30 cellular contexts compared by ENCODE assay signal in genomic region chr2:95269036-95269680, GRCh38. TPM values are rescaled to one million over a fixed set of nuclear protein-coding genes. Genes with fewer than 3 reads are reported as not detected.
DNase-seq lines count a peak whose midpoint lies in the region; ATAC-seq, FAIRE-seq and TF ChIP-seq lines count a peak whose summit lies in the region.
"Had no signal": no experiment of that assay in that cellular context is flagged by ENCODE, and none has a peak within 500 bp of the region (broad histone marks: within the 10 kb centered on the region; RNA-seq: fewer than 3 reads in every experiment).

No MANE protein-coding gene starts in this region.

- no peak overlapping the region for H3K27ac ChIP-seq in right lobe of liver
- H3K27ac ChIP-seq in HepG2 (ENCODE audit: extremely low read length, insufficient read depth, low read length): no peak overlapping the region
- H3K27ac ChIP-seq in colonic mucosa: no peak overlapping the region
- H3K27ac ChIP-seq in neuronal stem cell (replicated peaks; ENCODE audit: low read length): no peak overlapping the region
- H3K27ac ChIP-seq in upper lobe of right lung: no peak overlapping the region
- H3K27ac ChIP-seq: BLaER1 treated with 17β-estradiol and CSF1 and Interleukin-3, amounts not matched to agents 10 nM and 100 nM; esophagus squamous epithelium; foreskin keratinocyte; heart left ventricle; HL-60; thoracic aorta had no signal

- no peak overlapping the region for H2BK12ac ChIP-seq in neuronal stem cell (ENCODE audit: low read length)

- no peak overlapping the region for H4K91ac ChIP-seq in neuronal stem cell (ENCODE audit: low read depth, low read length, poor library complexity)

- WGBS in right lobe of liver (ENCODE audit: insufficient coverage, low coverage, low lambda C conversion rate, missing lambda C conversion rate): no CpG with 5 or more reads among the region's 10 CpGs
- WGBS in HepG2 (ENCODE audit: low lambda C conversion rate): 19% methylated on average over 10 of the region's 10 CpGs
- WGBS in neuronal stem cell (ENCODE audit: extremely low coverage in 2 of 2, insufficient read length in 2 of 2, insufficient replicate concordance in 1 of 2), 2 donors: no CpG with 5 or more reads among the region's 10 CpGs

- BruUV-seq in HepG2 (replicated peaks; lab: Mats Ljungman, UMichigan): no TSS peak

- no peaks in the 10 kb centered on the region for H3K9me3 ChIP-seq in right lobe of liver
- H3K9me3 ChIP-seq in HepG2 (ENCODE audit: low read length): no peaks in the 10 kb centered on the region
- no peaks in the 10 kb centered on the region for H3K9me3 ChIP-seq in colonic mucosa
- H3K9me3 ChIP-seq in neuronal stem cell (replicated peaks in 1 of 2; ENCODE audit: control insufficient read depth in 2 of 2, insufficient read depth in 1 of 2, low read depth in 1 of 2, low read length in 2 of 2): no peaks in the 10 kb centered on the region
- no peaks in the 10 kb centered on the region for H3K9me3 ChIP-seq in upper lobe of right lung
- H3K9me3 ChIP-seq: BLaER1 treated with 17β-estradiol and CSF1 and Interleukin-3, amounts not matched to agents 10 nM and 100 nM; esophagus squamous epithelium; heart left ventricle; thoracic aorta had no signal

- no peak overlapping the region for H4K8ac ChIP-seq in neuronal stem cell (ENCODE audit: low read depth, low read length)

- CTCF ChIA-PET in HepG2 (lab: Yijun Ruan, JAX; ENCODE audit: low intra/inter-chr PET ratio, low total read pairs): no interaction called here

- no peak overlapping the region for H3K4me3 ChIP-seq in right lobe of liver
- H3K4me3 ChIP-seq in HepG2 (replicated peaks in 1 of 3; ENCODE audit: insufficient read depth in 1 of 3, low read depth in 2 of 3, low read length in 3 of 3): no peak overlapping the region
- H3K4me3 ChIP-seq in colonic mucosa: no peak overlapping the region
- no peak overlapping the region for H3K4me3 ChIP-seq in neuronal stem cell (ENCODE audit: low read length in 2 of 2)
- H3K4me3 ChIP-seq in upper lobe of right lung: no peak overlapping the region
- H3K4me3 ChIP-seq: BLaER1 treated with 17β-estradiol and CSF1 and Interleukin-3, amounts not matched to agents 10 nM and 100 nM; esophagus squamous epithelium; heart left ventricle; thoracic aorta had no signal

- no peak overlapping the region for H2BK15ac ChIP-seq in neuronal stem cell (ENCODE audit: low read length)

- H3K18ac ChIP-seq in neuronal stem cell (ENCODE audit: low read length): no peak overlapping the region

- no peaks in the 10 kb centered on the region for H4K20me1 ChIP-seq in HepG2 (ENCODE audit: insufficient read depth, low read length)
- H4K20me1 ChIP-seq: BLaER1 treated with 17β-estradiol and CSF1 and Interleukin-3, amounts not matched to agents 10 nM and 100 nM had no signal

- H2AK5ac ChIP-seq in neuronal stem cell (ENCODE audit: low read depth, low read length): peak overlapping the region; percentile 40

- POLR2A ChIA-PET in HepG2 (lab: Yijun Ruan, JAX): no interaction called here

- H2BK120ac ChIP-seq in neuronal stem cell (ENCODE audit: low read depth, low read length): no peak overlapping the region

- no peaks in the 10 kb centered on the region for H3K79me2 ChIP-seq in HepG2 (ENCODE audit: insufficient read depth, low read length)

- H3K9ac ChIP-seq in HepG2 (ENCODE audit: insufficient read depth, low read depth, low read length) (no peak overlapping the region), colonic mucosa (ENCODE audit: low read depth in 2 of 2, low read length in 2 of 2) (no peak overlapping the region), neuronal stem cell (ENCODE audit: low read depth, low read length, poor library complexity) (no peak overlapping the region)
- H3K9ac ChIP-seq: BLaER1 treated with 17β-estradiol and CSF1 and Interleukin-3, amounts not matched to agents 10 nM and 100 nM had no signal

- FAIRE-seq in HepG2 (lab: Jason Lieb, UNC): no peak
- no peak for FAIRE-seq in GM19239 (lab: Jason Lieb, UNC)
- FAIRE-seq: endometrium, GM12891, small intestine had no signal

- intact Hi-C loops in right lobe of liver (cut with DNase I) (no loop called here), HepG2 (cut with micrococcal nuclease; ENCODE audit: unreplicated experiment) (no loop called here), colonic mucosa (cut with DNase I) (no loop called here), upper lobe of right lung (cut with DNase I) (no loop called here)

- H2AFZ ChIP-seq in HepG2 (ENCODE audit: low read length): no peak overlapping the region
- no peak overlapping the region for H2AFZ ChIP-seq in neuronal stem cell (ENCODE audit: low read length)

- no peak overlapping the region for H3K14ac ChIP-seq in neuronal stem cell (ENCODE audit: low read length)

- in situ Hi-C loops in HepG2 (cut with HindIII; ENCODE audit: extremely low pct_ligation_motif_present, low pct_unique_long_range_greater_than_20kb): no loop called here

- TF ChIP-seq EP300 in HepG2 (IDR thresholded peaks at IDR 0.05; ENCODE audit: low read depth in 2 of 2, low read length in 2 of 2) (no peak), HepG2 (CRISPR knock-in tag; IDR thresholded peaks at IDR 0.05; ENCODE audit: borderline replicate concordance) (no peak)

- peaks cover 0 to 8% (median 0%) of the 10 kb centered on the region in 4 donors for H3K4me1 ChIP-seq in right lobe of liver
- H3K4me1 ChIP-seq in HepG2 (ENCODE audit: insufficient read depth, low read length): no peaks in the 10 kb centered on the region
- peaks cover 4% of the 10 kb centered on the region for H3K4me1 ChIP-seq in colonic mucosa
- H3K4me1 ChIP-seq in neuronal stem cell (ENCODE audit: control insufficient read depth in 2 of 2, insufficient read depth in 1 of 2, low read depth in 1 of 2, low read length in 2 of 2): peaks cover 11 to 12% of the 10 kb centered on the region in 2 donors
- no peaks in the 10 kb centered on the region for H3K4me1 ChIP-seq in upper lobe of right lung

- peak in 2 of 3 donors; percentile 23 to 25 for DNase-seq in right lobe of liver
- DNase-seq in HepG2 (ENCODE audit: low spot score): no peak
- peak; percentile 12 for DNase-seq in colonic mucosa
- DNase-seq in neuronal stem cell (ENCODE audit: low spot score): no peak
- DNase-seq in GM19239 (ENCODE audit: insufficient read length, low spot score): no peak
- no peak for DNase-seq in upper lobe of right lung
- no peak for DNase-seq in GDM1 (lab: John Stamatoyannopoulos, UW)
- DNase-seq: activated gamma-delta T cell treated with Interleukin-2 at 50 U/mL for 16 hours; caudate nucleus; esophagus squamous epithelium; foreskin keratinocyte; left ventricle myocardium superior; midbrain; MM.1S; NCI-H1417; NCI-H2029; NCI-H510A treated with DMSO at 0.1 percent for 48 hours; small intestine; stimulated activated naive CD4-positive, alpha-beta T cell treated with Interleukin-2 at 50 U/mL for 16 hours had no signal

- no peaks in the 10 kb centered on the region for H3K27me3 ChIP-seq in right lobe of liver
- peaks cover 14 to 46% of the 10 kb centered on the region in 2 experiments; a peak in 3 of 5 replicates for H3K27me3 ChIP-seq in HepG2 (ENCODE audit: control insufficient read depth in 1 of 2, insufficient read depth in 2 of 2, low read length in 2 of 2)
- H3K27me3 ChIP-seq in colonic mucosa: no peaks in the 10 kb centered on the region
- peaks cover 0 to 9% (median 0%) of the 10 kb centered on the region in 3 experiments for H3K27me3 ChIP-seq in neuronal stem cell (ENCODE audit: control insufficient read depth in 3 of 3, insufficient read depth in 3 of 3, low read depth in 1 of 3, low read length in 3 of 3)
- no peaks in the 10 kb centered on the region for H3K27me3 ChIP-seq in upper lobe of right lung
- H3K27me3 ChIP-seq: BLaER1 treated with 17β-estradiol and CSF1 and Interleukin-3, amounts not matched to agents 10 nM and 100 nM; esophagus squamous epithelium; foreskin keratinocyte; heart left ventricle had no signal

- no peak overlapping the region for H3K23ac ChIP-seq in neuronal stem cell (ENCODE audit: low read depth, low read length, poor library complexity)

- TF ChIP-seq RAD21 in HepG2 (CRISPR knock-in tag; IDR thresholded peaks at IDR 0.05): no peak

- TF ChIP-seq POLR2A in right lobe of liver (IDR thresholded peaks at IDR 0.05) (no peak), HepG2 (IDR thresholded peaks at IDR 0.05; ENCODE audit: insufficient read depth in 1 of 2, low read depth in 2 of 2, low read length in 2 of 2) (no peak)

- no peak overlapping the region for H3K4ac ChIP-seq in neuronal stem cell (ENCODE audit: low read length)

- H3K79me1 ChIP-seq in neuronal stem cell (ENCODE audit: low read depth, low read length): no peaks in the 10 kb centered on the region

- H3K4me2 ChIP-seq in HepG2 (ENCODE audit: low read depth, low read length): no peak overlapping the region
- no peak overlapping the region for H3K4me2 ChIP-seq in neuronal stem cell (ENCODE audit: insufficient read depth, low read length, poor library complexity, severe bottlenecking)
- H3K4me2 ChIP-seq: BLaER1 treated with 17β-estradiol and CSF1 and Interleukin-3, amounts not matched to agents 10 nM and 100 nM had no signal

- H3K36me3 ChIP-seq in right lobe of liver: no peaks in the 10 kb centered on the region
- no peaks in the 10 kb centered on the region for H3K36me3 ChIP-seq in HepG2 (replicated peaks in 1 of 2; ENCODE audit: control insufficient read depth in 1 of 2, insufficient read depth in 2 of 2, low read length in 2 of 2)
- no peaks in the 10 kb centered on the region for H3K36me3 ChIP-seq in colonic mucosa
- no peaks in the 10 kb centered on the region for H3K36me3 ChIP-seq in neuronal stem cell (replicated peaks in 1 of 2; ENCODE audit: control insufficient read depth in 2 of 2, insufficient read depth in 2 of 2, low read length in 2 of 2)
- no peaks in the 10 kb centered on the region for H3K36me3 ChIP-seq in upper lobe of right lung
- H3K36me3 ChIP-seq: BLaER1 treated with 17β-estradiol and CSF1 and Interleukin-3, amounts not matched to agents 10 nM and 100 nM; esophagus squamous epithelium; heart left ventricle; thoracic aorta had no signal

- no peak for TF ChIP-seq CTCF in right lobe of liver (IDR thresholded peaks at IDR 0.05)
- TF ChIP-seq CTCF in HepG2 (CRISPR knock-in tag; IDR thresholded peaks at IDR 0.05): no peak
- TF ChIP-seq CTCF in colonic mucosa (IDR thresholded peaks at IDR 0.05): no peak
- TF ChIP-seq CTCF in upper lobe of right lung (IDR thresholded peaks at IDR 0.05): no peak

- no peak overlapping the region for H2BK5ac ChIP-seq in neuronal stem cell (ENCODE audit: low read length)

- ATAC-seq in right lobe of liver (no peak), HepG2 (no peak), upper lobe of right lung (no peak)
- ATAC-seq: activated CD4-positive, CD25-positive, alpha-beta regulatory T cell treated with anti-CD3 and anti-CD28 coated beads, Interleukin-2, amount 50 U/mL, for 24 hours; foreskin keratinocyte; heart left ventricle; left ventricle myocardium superior; naive thymus-derived CD4-positive, alpha-beta T cell had no signal

RNA-seq across cellular contexts. Expression of gene PROM2, which starts 5.1 kb away (rescaled TPM):
- total RNA-seq in right lobe of liver (under 1 TPM; 0.06 to 0.64 (median 0.43) TPM), HepG2 (2016; rRNA removed; fragmentation: Illumina TruSeq; extraction: Trizol) (not detected in 2 replicates), colonic mucosa (10 to 100 TPM; 27.4 to 63.4 TPM), upper lobe of right lung (6.0 TPM)
- total RNA-seq in HepG2 (2016; cell fraction: cytosol; rRNA removed; fragmentation: Illumina TruSeq; extraction: Trizol; ENCODE audit: low read depth): not detected in 2 replicates
- total RNA-seq in HepG2 (2016; cell fraction: insoluble cytoplasmic fraction; rRNA removed; fragmentation: Illumina TruSeq; extraction: Trizol): not detected in 2 replicates
- total RNA-seq in HepG2 (2016; cell fraction: membrane; rRNA removed; fragmentation: Illumina TruSeq; extraction: Trizol): not detected in 2 replicates
- not detected in 2 replicates for total RNA-seq in HepG2 (2016; cell fraction: nucleus; rRNA removed; fragmentation: Illumina TruSeq; extraction: Trizol)
- not detected in 2 replicates for polyA plus RNA-seq in HepG2 (2011; rRNA removed)
- polyA plus RNA-seq in HepG2 (2011; cell fraction: cytosol; rRNA removed): not detected in 2 replicates
- polyA plus RNA-seq in HepG2 (2011; cell fraction: nucleus; rRNA removed): 0.13 TPM in 1 of 2 replicates, not detected in the other
- polyA plus RNA-seq in HepG2 (2012): not detected in 2 replicates
- not detected in 2 replicates for polyA plus RNA-seq in HepG2 (2016; cell fraction: cytosol; fragmentation: Illumina TruSeq; extraction: Trizol; ENCODE audit: low read depth)
- not detected in 2 replicates for polyA plus RNA-seq in HepG2 (2016; cell fraction: insoluble cytoplasmic fraction; fragmentation: Illumina TruSeq; extraction: Trizol; ENCODE audit: low read depth)
- not detected in 2 replicates for polyA plus RNA-seq in HepG2 (2016; cell fraction: membrane; fragmentation: Illumina TruSeq; extraction: Trizol; ENCODE audit: low read depth)
- not detected in 2 replicates for polyA plus RNA-seq in HepG2 (2016; cell fraction: nucleus; fragmentation: Illumina TruSeq; extraction: Trizol; ENCODE audit: insufficient read depth, low read depth)
- 0.87 TPM in 1 of 2 replicates, not detected in the other for polyA minus RNA-seq in HepG2 (2011; rRNA and poly(A)+ RNA removed; ENCODE audit: low replicate concordance)
- polyA minus RNA-seq in HepG2 (2011; cell fraction: cytosol; rRNA and poly(A)+ RNA removed): not detected in 2 replicates
- not detected in 2 replicates for polyA minus RNA-seq in HepG2 (2011; cell fraction: nucleus; rRNA and poly(A)+ RNA removed)
- polyA plus RNA-seq in neuronal stem cell (2013, experiment 1 of 2): 1.5 TPM
- polyA plus RNA-seq in neuronal stem cell (2013, experiment 2 of 2): 0.83 TPM
- total RNA-seq: SK-MEL-5 had no signal
- polyA plus RNA-seq: naive thymus-derived CD4-positive, alpha-beta T cell had no signal

RNA-seq across cellular contexts. Expression of gene KCNIP3, which starts 28.0 kb away (rescaled TPM):
- total RNA-seq in right lobe of liver: 1 to 10 TPM in 4 of 6 experiments, under 1 TPM in 2; 0.46 to 3.3 (median 1.2) TPM
- not detected in 2 replicates for total RNA-seq in HepG2 (2016; rRNA removed; fragmentation: Illumina TruSeq; extraction: Trizol)
- total RNA-seq in HepG2 (2016; cell fraction: cytosol; rRNA removed; fragmentation: Illumina TruSeq; extraction: Trizol; ENCODE audit: low read depth): not detected in 2 replicates
- total RNA-seq in HepG2 (2016; cell fraction: insoluble cytoplasmic fraction; rRNA removed; fragmentation: Illumina TruSeq; extraction: Trizol): not detected in 2 replicates
- total RNA-seq in HepG2 (2016; cell fraction: membrane; rRNA removed; fragmentation: Illumina TruSeq; extraction: Trizol): 0.15 TPM in 1 of 2 replicates, not detected in the other
- not detected in 2 replicates for total RNA-seq in HepG2 (2016; cell fraction: nucleus; rRNA removed; fragmentation: Illumina TruSeq; extraction: Trizol)
- polyA plus RNA-seq in HepG2 (2011; rRNA removed): not detected in 2 replicates
- polyA plus RNA-seq in HepG2 (2011; cell fraction: cytosol; rRNA removed): not detected in 2 replicates
- not detected in 2 replicates for polyA plus RNA-seq in HepG2 (2011; cell fraction: nucleus; rRNA removed)
- polyA plus RNA-seq in HepG2 (2012): not detected in 2 replicates
- polyA plus RNA-seq in HepG2 (2016; cell fraction: cytosol; fragmentation: Illumina TruSeq; extraction: Trizol; ENCODE audit: low read depth): not detected in 2 replicates
- polyA plus RNA-seq in HepG2 (2016; cell fraction: insoluble cytoplasmic fraction; fragmentation: Illumina TruSeq; extraction: Trizol; ENCODE audit: low read depth): not detected in 2 replicates
- not detected in 2 replicates for polyA plus RNA-seq in HepG2 (2016; cell fraction: membrane; fragmentation: Illumina TruSeq; extraction: Trizol; ENCODE audit: low read depth)
- not detected in 2 replicates for polyA plus RNA-seq in HepG2 (2016; cell fraction: nucleus; fragmentation: Illumina TruSeq; extraction: Trizol; ENCODE audit: insufficient read depth, low read depth)
- 0.07 TPM in 1 of 2 replicates, not detected in the other for polyA minus RNA-seq in HepG2 (2011; rRNA and poly(A)+ RNA removed; ENCODE audit: low replicate concordance)
- not detected in 2 replicates for polyA minus RNA-seq in HepG2 (2011; cell fraction: cytosol; rRNA and poly(A)+ RNA removed)
- polyA minus RNA-seq in HepG2 (2011; cell fraction: nucleus; rRNA and poly(A)+ RNA removed): not detected in 2 replicates
- total RNA-seq in colonic mucosa: 1 to 10 TPM; 1.5 to 2.3 TPM
- polyA plus RNA-seq in neuronal stem cell (2013, experiment 1 of 2): 2.7 TPM
- 2.7 TPM for polyA plus RNA-seq in neuronal stem cell (2013, experiment 2 of 2)
- 3.0 TPM for total RNA-seq in upper lobe of right lung
- total RNA-seq: activated CD4-positive, alpha-beta memory T cell treated with anti-CD3 and anti-CD28 coated beads, Interleukin-2, amount 10 ng/mL, durations not matched to agents 7 days and 5 days; T-helper 1 cell treated with Interleukin-12 subunit alpha and Interleukin-12 subunit beta and Interleukin-4 antibody, amounts not matched to agents 30 ng/mL and 1 ng/mL, for 36 hours had no signal
- polyA plus RNA-seq: naive thymus-derived CD4-positive, alpha-beta T cell had no signal

Comparison
In these comparisons a context has a peak if more than half of its experiments do, and no peak if none do; other contexts are left out.
1. DNase-seq: peak in right lobe of liver (2 of 3) and colonic mucosa (single experiment); none in HepG2 (single experiment), neuronal stem cell (single experiment), GM19239 (single experiment), upper lobe of right lung (single experiment) and GDM1 (single experiment).